17 cellular contexts compared by ENCODE assay signal in the genomic region with DNA sequence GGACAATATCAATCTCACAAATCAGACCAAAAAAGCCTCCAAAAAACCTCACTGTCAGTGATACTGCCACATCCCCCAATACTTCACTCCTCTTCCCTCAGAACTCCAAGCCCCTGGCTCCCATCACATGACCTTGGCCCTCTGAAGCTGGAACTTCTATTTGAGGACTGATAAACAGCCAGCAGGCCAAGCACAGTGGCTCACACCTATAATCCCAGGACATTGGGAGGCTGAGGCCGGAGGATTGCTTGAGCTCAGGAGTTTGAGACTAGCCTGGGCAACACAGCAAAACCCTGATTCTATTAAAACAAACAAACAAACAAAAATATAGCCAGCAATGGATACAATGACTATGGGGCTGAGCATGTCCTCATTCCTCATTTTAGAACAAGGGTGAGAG.
"Had no signal": no experiment of that assay in that cellular context is flagged by ENCODE, and none has a peak within 500 bp of the region (broad histone marks: within the 10 kb centered on the region; RNA-seq: fewer than 3 reads in every experiment).

No MANE protein-coding gene starts in this region.

- H3K4me1 ChIP-seq: uterus had no signal

- H3K4me3 ChIP-seq: breast epithelium, heart right ventricle, mucosa of descending colon, prostate gland, tibial nerve, uterus had no signal

- H3K27me3 Mint-ChIP-seq: activated naive CD8-positive, alpha-beta T cell treated with anti-CD3 and anti-CD28 coated beads, Interleukin-2, amount 50 U/mL, for 24 hours; dendritic cell treated with granulocyte-macrophage colony-stimulating factor and Interleukin-4, amounts not matched to agents 40 ng/mL and 50 ng/mL, for 4 days had no signal

- H3K27me3 ChIP-seq: breast epithelium, heart right ventricle, tibial nerve, uterus had no signal

- ATAC-seq: activated naive CD8-positive, alpha-beta T cell treated with anti-CD3 and anti-CD28 coated beads, Interleukin-2, amount 50 U/mL, for 24 hours had no signal

- H3K9me3 ChIP-seq: breast epithelium, heart right ventricle, mucosa of descending colon, prostate gland, tibial nerve, uterus had no signal

- H3K36me3 ChIP-seq: breast epithelium, prostate gland, tibial nerve, uterus, WERI-Rb-1 had no signal

- H3K27ac Mint-ChIP-seq: activated naive CD8-positive, alpha-beta T cell treated with anti-CD3 and anti-CD28 coated beads, Interleukin-2, amount 50 U/mL, for 24 hours; activated T-cell treated with anti-CD3 and anti-CD28 coated beads, Interleukin-2, amount 50 U/mL, for 72 hours; dendritic cell treated with granulocyte-macrophage colony-stimulating factor and Interleukin-4, amounts not matched to agents 40 ng/mL and 50 ng/mL, for 4 days had no signal

- DNase-seq: activated CD8-positive, alpha-beta memory T cell treated with anti-CD3 and anti-CD28 coated beads, Interleukin-2, amount 50 U/mL, for 48 hours; activated gamma-delta T cell treated with Interleukin-2 at 50 U/mL for 16 hours; activated naive CD8-positive, alpha-beta T cell treated with anti-CD3 and anti-CD28 coated beads, Interleukin-2, amount 50 U/mL, for 24 hours; activated T-cell treated with anti-CD3 and anti-CD28 coated beads, Interleukin-2, amount 50 U/mL, for 72 hours; aorta; heart right ventricle; natural killer cell; occipital lobe; right cardiac atrium; SW 1271; uterus; WERI-Rb-1 had no signal

- H3K36me3 Mint-ChIP-seq: natural killer cell had no signal

- H3K9me3 Mint-ChIP-seq: activated naive CD8-positive, alpha-beta T cell treated with anti-CD3 and anti-CD28 coated beads, Interleukin-2, amount 50 U/mL, for 24 hours; activated T-cell treated with anti-CD3 and anti-CD28 coated beads, Interleukin-2, amount 50 U/mL, for 72 hours; dendritic cell treated with granulocyte-macrophage colony-stimulating factor and Interleukin-4, amounts not matched to agents 40 ng/mL and 50 ng/mL, for 4 days; natural killer cell had no signal

- H3K27ac ChIP-seq: prostate gland, tibial nerve, uterus, WERI-Rb-1 had no signal

- H3K4me3 Mint-ChIP-seq: activated naive CD8-positive, alpha-beta T cell treated with anti-CD3 and anti-CD28 coated beads, Interleukin-2, amount 50 U/mL, for 24 hours; activated T-cell treated with anti-CD3 and anti-CD28 coated beads, Interleukin-2, amount 50 U/mL, for 72 hours; dendritic cell treated with granulocyte-macrophage colony-stimulating factor and Interleukin-4, amounts not matched to agents 40 ng/mL and 50 ng/mL, for 4 days; natural killer cell had no signal
